ENCODE assay signal across 18 cellular contexts in genomic region chr13:24308488-24309020, GRCh38. TPM values are rescaled to one million over a fixed set of nuclear protein-coding genes. Genes with fewer than 3 reads are reported as not detected.
DNase-seq lines count a peak whose midpoint lies in the region; ATAC-seq and TF ChIP-seq lines count a peak whose summit lies in the region.
"Had no signal": no experiment of that assay in that cellular context is flagged by ENCODE, and none has a peak within 500 bp of the region (broad histone marks: within the 10 kb centered on the region; RNA-seq: fewer than 3 reads in every experiment).

No MANE protein-coding gene starts in this region.

- peak overlapping the region in 1 of 2 donors; percentile 44 for H3K27ac Mint-ChIP-seq in activated naive CD4-positive, alpha-beta T cell treated with anti-CD3 and anti-CD28 coated beads, Interleukin-2, amount 50 U/mL, for 72 hours
- H3K27ac Mint-ChIP-seq in activated naive CD4-positive, alpha-beta T cell treated with anti-CD3 and anti-CD28 coated beads for 36 hours = no peak overlapping the region
- H3K27ac Mint-ChIP-seq: IgD-negative memory B cell had no signal

- H3K27me3 Mint-ChIP-seq in activated naive CD4-positive, alpha-beta T cell treated with anti-CD3 and anti-CD28 coated beads for 36 hours (ENCODE audit: low read depth) = no peaks in the 10 kb centered on the region
- H3K27me3 Mint-ChIP-seq: IgD-negative memory B cell had no signal

- no peak overlapping the region for H3K4me2 ChIP-seq in OCI-LY7 (ENCODE audit: low read length)

- no peak for DNase-seq in activated naive CD4-positive, alpha-beta T cell treated with anti-CD3 and anti-CD28 coated beads, Interleukin-2, amount 50 U/mL, for 72 hours (ENCODE audit: low spot score in 2 of 2)
- no peak for DNase-seq in activated naive CD4-positive, alpha-beta T cell treated with anti-CD3 and anti-CD28 coated beads for 36 hours
- DNase-seq in H7 (peak; percentile 55), iPS-NIHi7 (ENCODE audit: extremely low spot score) (peak; percentile 6), gastrocnemius medialis (no peak), glomerular visceral epithelial cell (ENCODE audit: extremely low spot score) (no peak), OCI-LY7 (ENCODE audit: low spot score) (no peak), AG08395 (ENCODE audit: low spot score) (no peak)
- DNase-seq: Caco-2, MV-4-11, NCI-H1417 treated with DMSO at 0.1 percent for 48 hours, NCI-H2029, NCI-H2171 treated with DMSO at 0.1 percent for 48 hours, NCI-H510A treated with DMSO at 0.1 percent for 48 hours had no signal

- BruUV-seq in OCI-LY7 (replicated peaks; lab: Mats Ljungman, UMichigan) = no TSS peak

- peak; percentile 36 to 41 for ATAC-seq in activated naive CD4-positive, alpha-beta T cell treated with anti-CD3 and anti-CD28 coated beads, Interleukin-2, amount 50 U/mL, for 72 hours
- no peak for ATAC-seq in gastrocnemius medialis
- ATAC-seq: HCT116 had no signal

- H3K9me2 ChIP-seq in OCI-LY7 (ENCODE audit: insufficient read depth, low read length) = no peaks in the 10 kb centered on the region

- H3K4me3 ChIP-seq in H7 (ENCODE audit: insufficient read depth, low read depth, low read length) (no peak overlapping the region), gastrocnemius medialis (no peak overlapping the region), OCI-LY7 (ENCODE audit: low read depth, low read length, poor library complexity, severe bottlenecking) (no peak overlapping the region)

- no peaks in the 10 kb centered on the region for H3K4me1 Mint-ChIP-seq in activated naive CD4-positive, alpha-beta T cell treated with anti-CD3 and anti-CD28 coated beads for 36 hours (ENCODE audit: low read depth)
- H3K4me1 Mint-ChIP-seq: IgD-negative memory B cell had no signal

- H3K36me3 Mint-ChIP-seq in activated naive CD4-positive, alpha-beta T cell treated with anti-CD3 and anti-CD28 coated beads, Interleukin-2, amount 50 U/mL, for 72 hours = peaks cover 0 to 9% of the 10 kb centered on the region in 2 donors
- H3K36me3 Mint-ChIP-seq in activated naive CD4-positive, alpha-beta T cell treated with anti-CD3 and anti-CD28 coated beads for 36 hours (ENCODE audit: low read depth) = peaks cover 24% of the 10 kb centered on the region
- H3K36me3 Mint-ChIP-seq: IgD-negative memory B cell had no signal

- no peaks in the 10 kb centered on the region for H3K9me3 ChIP-seq in gastrocnemius medialis
- H3K9me3 ChIP-seq in OCI-LY7 (ENCODE audit: low read length) = no peaks in the 10 kb centered on the region
- H3K9me3 ChIP-seq: Caco-2 had no signal

- peak overlapping the region in 3 of 4 donors; percentile 28 to 68 (median 43) for H3K27ac ChIP-seq in gastrocnemius medialis
- no peak overlapping the region for H3K27ac ChIP-seq in OCI-LY7 (ENCODE audit: low read depth, low read length, poor library complexity, severe bottlenecking)
- H3K27ac ChIP-seq: C4-2B had no signal

- H3K36me3 ChIP-seq in H7 (replicated peaks; ENCODE audit: control insufficient read depth, insufficient read depth, low read length) = peaks cover 1% of the 10 kb centered on the region
- H3K36me3 ChIP-seq in gastrocnemius medialis = no peaks in the 10 kb centered on the region
- no peaks in the 10 kb centered on the region for H3K36me3 ChIP-seq in OCI-LY7 (ENCODE audit: insufficient read depth, low read length)

- POLR2A ChIA-PET in OCI-LY7 (lab: Charles Lee) = no interaction called here

- TF ChIP-seq POLR2A in gastrocnemius medialis (IDR thresholded peaks at IDR 0.05) = no peak

- TF ChIP-seq CTCF in gastrocnemius medialis (IDR thresholded peaks at IDR 0.05 in 4 of 5, conservative IDR thresholded peaks at IDR 0.05 in 1 of 5) (no peak), OCI-LY7 (conservative IDR thresholded peaks at IDR 0.05; ENCODE audit: low read length) (no peak)

- H4K20me1 ChIP-seq in OCI-LY7 (ENCODE audit: insufficient read depth, low read length) = no peaks in the 10 kb centered on the region

- no peaks in the 10 kb centered on the region for H3K79me2 ChIP-seq in OCI-LY7 (ENCODE audit: insufficient read depth, low read depth, low read length)

- no peaks in the 10 kb centered on the region for H3K9me3 Mint-ChIP-seq in activated naive CD4-positive, alpha-beta T cell treated with anti-CD3 and anti-CD28 coated beads, Interleukin-2, amount 50 U/mL, for 72 hours
- H3K9me3 Mint-ChIP-seq in activated naive CD4-positive, alpha-beta T cell treated with anti-CD3 and anti-CD28 coated beads for 36 hours = no peaks in the 10 kb centered on the region
- H3K9me3 Mint-ChIP-seq: IgD-negative memory B cell had no signal

- no peaks in the 10 kb centered on the region for H3K27me3 ChIP-seq in H7 (ENCODE audit: control insufficient read depth, insufficient read depth, low read length)
- H3K27me3 ChIP-seq in gastrocnemius medialis = no peaks in the 10 kb centered on the region

- H3K4me3 Mint-ChIP-seq in activated naive CD4-positive, alpha-beta T cell treated with anti-CD3 and anti-CD28 coated beads for 36 hours = no peak overlapping the region
- H3K4me3 Mint-ChIP-seq: IgD-negative memory B cell had no signal

- in situ Hi-C loops in gastrocnemius medialis (cut with MboI; ENCODE audit: low sequenced_read_pairs in 4 of 4) = no loop called here

- intact Hi-C loops in activated naive CD4-positive, alpha-beta T cell treated with anti-CD3 and anti-CD28 coated beads for 36 hours (cut with micrococcal nuclease) = no loop called here
- intact Hi-C loops in gastrocnemius medialis (cut with DNase I; ENCODE audit: low total_unique reads) (no loop called here), OCI-LY7 (cut with micrococcal nuclease; ENCODE audit: unreplicated experiment) (no loop called here)

- H3K4me1 ChIP-seq in gastrocnemius medialis (peaks cover 0 to 5% of the 10 kb centered on the region in 2 donors), OCI-LY7 (ENCODE audit: insufficient read depth, low read length, poor library complexity, severe bottlenecking) (no peaks in the 10 kb centered on the region)

- H2AFZ ChIP-seq in OCI-LY7 (ENCODE audit: low read length) = no peak overlapping the region

- CTCF ChIA-PET in activated naive CD4-positive, alpha-beta T cell treated with anti-CD3 and anti-CD28 coated beads for 36 hours (lab: Charles Lee) = interaction anchor here (0.6 kb wide), 1 partner anchor 251 kb away, joined by 3 read pairs; no protein-coding TSS in a partner anchor
- CTCF ChIA-PET in OCI-LY7 (lab: Charles Lee; ENCODE audit: unreplicated experiment) = no interaction called here

RNA-seq across cellular contexts. Expression of gene C1QTNF9, which starts 0.8 kb away (rescaled TPM):
- not detected for total RNA-seq in activated naive CD4-positive, alpha-beta T cell treated with anti-CD3 and anti-CD28 coated beads, Interleukin-2, amount 50 U/mL, for 72 hours
- total RNA-seq in activated naive CD4-positive, alpha-beta T cell treated with anti-CD3 and anti-CD28 coated beads for 36 hours = not detected
- total RNA-seq in H7 (2014; rRNA removed; shearing (Covaris generic)) = 0.10 TPM in 1 of 2 replicates, not detected in the other
- 1 to 10 TPM; 1.0 to 2.1 (median 1.5) TPM for total RNA-seq in gastrocnemius medialis
- not detected in 2 replicates for total RNA-seq in OCI-LY7 (2014; rRNA removed; shearing (Covaris generic))
- not detected in 2 replicates for total RNA-seq in OCI-LY7 (2022)
- total RNA-seq: Caco-2, LHCN-M2 had no signal

Comparison
In these comparisons a context has a peak if more than half of its experiments do, and no peak if none do; other contexts are left out.
1. ATAC-seq: peak in activated naive CD4-positive, alpha-beta T cell treated with anti-CD3 and anti-CD28 coated beads, Interleukin-2, amount 50 U/mL, for 72 hours (2 of 2); none in gastrocnemius medialis (0 of 2).
2. DNase-seq: peak in H7 (single experiment) and iPS-NIHi7 (single experiment); none in activated naive CD4-positive, alpha-beta T cell treated with anti-CD3 and anti-CD28 coated beads, Interleukin-2, amount 50 U/mL, for 72 hours (0 of 2), activated naive CD4-positive, alpha-beta T cell treated with anti-CD3 and anti-CD28 coated beads for 36 hours (single experiment), gastrocnemius medialis (0 of 2), glomerular visceral epithelial cell (single experiment), OCI-LY7 (single experiment) and AG08395 (single experiment).